ENCODE assay signal across 12 cellular contexts in the genomic region with DNA sequence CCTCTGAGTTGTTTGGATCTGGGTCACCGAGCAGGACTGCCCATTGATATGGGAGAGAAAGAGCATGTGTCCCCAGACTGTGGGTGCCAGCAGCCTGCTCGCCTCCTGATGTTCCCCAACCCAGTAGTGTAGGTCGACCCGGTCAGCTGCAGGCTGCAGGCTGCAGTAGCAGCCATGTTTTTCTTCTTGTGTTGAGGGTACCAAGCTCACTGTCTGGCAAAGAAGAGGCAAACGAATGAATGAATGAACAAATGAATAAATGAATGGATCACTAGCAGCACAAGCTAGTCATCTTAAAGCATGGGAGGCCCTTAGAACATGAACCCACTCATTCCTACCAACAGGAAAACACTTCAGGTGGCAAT.
A peak's percentile ranks its signal among the peaks of the same experiment; 100 is the strongest.
DNase-seq lines count a peak whose midpoint lies in the region; ATAC-seq and TF ChIP-seq lines count a peak whose summit lies in the region.
"Had no signal": no experiment of that assay in that cellular context is flagged by ENCODE, and none has a peak within 500 bp of the region (broad histone marks: within the 10 kb centered on the region; RNA-seq: fewer than 3 reads in every experiment).

No MANE protein-coding gene starts in this region.

- intact Hi-C loops in Calu3 (cut with micrococcal nuclease; ENCODE audit: unreplicated experiment) (no loop called here), PC-9 (cut with micrococcal nuclease; ENCODE audit: unreplicated experiment) (no loop called here), cardiac septum (cut with DNase I) (no loop called here), sciatic nerve (cut with DNase I) (no loop called here)

- peaks cover 46% of the 10 kb centered on the region for H3F3A ChIP-seq in PC-9 (ENCODE audit: insufficient read depth, low read depth)

- H3K9me3 Mint-ChIP-seq in Calu3 (ENCODE audit: low read depth, unreplicated experiment), result peaks cover 9% of the 10 kb centered on the region

- peaks cover 19% of the 10 kb centered on the region for H3K9me3 ChIP-seq in PC-9 (ENCODE audit: insufficient read depth, low read depth)
- H3K9me3 ChIP-seq in hepatocyte (ENCODE audit: low read depth), result peaks cover 9% of the 10 kb centered on the region

- H3K9me2 ChIP-seq in PC-9 (ENCODE audit: insufficient read depth), result no peaks in the 10 kb centered on the region
- no peaks in the 10 kb centered on the region for H3K9me2 ChIP-seq in hepatocyte (replicated peaks; ENCODE audit: insufficient read depth)

- WGBS in hepatocyte (ENCODE audit: low lambda C conversion rate, missing lambda C conversion rate), result 96% methylated on average over 5 of the region's 5 CpGs

- H3K4me3 Mint-ChIP-seq in Calu3 (ENCODE audit: low read depth, unreplicated experiment), result no peak overlapping the region
- H3K4me3 Mint-ChIP-seq: GM23338 had no signal

- no peak overlapping the region for H3K4me2 ChIP-seq in PC-9
- no peak overlapping the region for H3K4me2 ChIP-seq in hepatocyte
- H3K4me2 ChIP-seq: A549, GM23338 had no signal

- in situ Hi-C loops in brain microvascular endothelial cell (cut with HindIII; ENCODE audit: low pct_ligation_motif_present, low sequenced_read_pairs), result no loop called here

- H3K79me2 ChIP-seq in PC-9 (ENCODE audit: low read depth), result peaks cover 85% of the 10 kb centered on the region
- H3K79me2 ChIP-seq in hepatocyte, result peaks cover 29% of the 10 kb centered on the region

- BruUV-seq in Calu3 (replicated peaks; lab: Mats Ljungman, UMichigan), result no TSS peak
- no TSS peak for BruUV-seq in PC-9 (replicated peaks; lab: Mats Ljungman, UMichigan)

- H4K20me1 ChIP-seq in PC-9 (ENCODE audit: insufficient read depth) (no peaks in the 10 kb centered on the region), hepatocyte (ENCODE audit: insufficient read depth, poor library complexity, severe bottlenecking) (no peaks in the 10 kb centered on the region)

- no peaks in the 10 kb centered on the region for H3K27me3 Mint-ChIP-seq in Calu3 (ENCODE audit: unreplicated experiment)

- H3K27ac Mint-ChIP-seq in Calu3 (ENCODE audit: unreplicated experiment), result peak overlapping the region; percentile 42
- H3K27ac Mint-ChIP-seq: GM23338 had no signal

- no peak for ATAC-seq in sciatic nerve
- ATAC-seq in HG03354 (IDR thresholded peaks at IDR 0.05; ENCODE audit: poor library complexity, severe bottlenecking, unreplicated experiment), result no peak
- ATAC-seq: A549, GM23338, K562 had no signal

- peak overlapping the region; percentile 99; the same call in 1 of the 2 replicates for H3K27ac ChIP-seq in PC-9
- peak overlapping the region; percentile 80 for H3K27ac ChIP-seq in hepatocyte
- H3K27ac ChIP-seq in brain microvascular endothelial cell, result no peak overlapping the region

- H3K36me3 Mint-ChIP-seq in Calu3 (ENCODE audit: insufficient read depth, unreplicated experiment), result peaks cover 85% of the 10 kb centered on the region

- peaks cover 55% of the 10 kb centered on the region for H3K4me1 ChIP-seq in PC-9 (replicated peaks; ENCODE audit: insufficient read depth)
- peaks cover 16% of the 10 kb centered on the region for H3K4me1 ChIP-seq in hepatocyte (ENCODE audit: insufficient read depth)

- CTCF ChIA-PET in Calu3 (lab: Charles Lee) (interaction anchor here (0.7 kb wide), 1 partner anchor 676 kb away, joined by 4 read pairs; no protein-coding TSS in a partner anchor), PC-9 (lab: Charles Lee) (interaction anchor here (0.7 kb wide), 1 partner anchor 58 kb away, joined by 3 read pairs; no protein-coding TSS in a partner anchor)

- H3K4me3 ChIP-seq in PC-9 (no peak overlapping the region), hepatocyte (no peak overlapping the region), brain microvascular endothelial cell (ENCODE audit: low read depth, low read length) (no peak overlapping the region)
- H3K4me3 ChIP-seq: A549, GM23338, K562 had no signal

- H3K36me3 ChIP-seq in PC-9 (ENCODE audit: low read depth) (peaks cover 37% of the 10 kb centered on the region), hepatocyte (replicated peaks; ENCODE audit: insufficient read depth, low read depth) (no peaks in the 10 kb centered on the region), brain microvascular endothelial cell (replicated peaks) (peaks cover 8% of the 10 kb centered on the region)

- POLR2A ChIA-PET in PC-9 (lab: Charles Lee; ENCODE audit: unreplicated experiment), result interaction anchor here (0.5 to 0.6 kb wide), 2 partner anchors 9 to 25 kb away, joined by 3 to 5 read pairs; no protein-coding TSS in a partner anchor

- DNase-seq in Calu3 (no peak), PC-9 (no peak), hepatocyte (ENCODE audit: low spot score) (no peak), cardiac septum (ENCODE audit: low spot score) (no peak), sciatic nerve (ENCODE audit: low spot score) (no peak), brain microvascular endothelial cell (no peak)
- DNase-seq: DMS79, H7 had no signal

- no peak for TF ChIP-seq CTCF in Calu3 (IDR thresholded peaks at IDR 0.05; ENCODE audit: unreplicated experiment)
- TF ChIP-seq CTCF in PC-9 (conservative IDR thresholded peaks at IDR 0.05), result no peak
- no peak for TF ChIP-seq CTCF in hepatocyte (IDR thresholded peaks at IDR 0.05; ENCODE audit: poor library complexity)
- no peak for TF ChIP-seq CTCF in brain microvascular endothelial cell (IDR thresholded peaks at IDR 0.05; ENCODE audit: low read depth, low read length, missing control alignments)

- H2AFZ ChIP-seq in PC-9 (no peak overlapping the region), hepatocyte (no peak overlapping the region)
- H2AFZ ChIP-seq: GM23338 had no signal

- peaks cover 62% of the 10 kb centered on the region for H3K4me1 Mint-ChIP-seq in Calu3 (ENCODE audit: low read depth, unreplicated experiment)

- H3K27me3 ChIP-seq in PC-9 (ENCODE audit: insufficient read depth, low read depth) (no peaks in the 10 kb centered on the region), hepatocyte (no peaks in the 10 kb centered on the region), brain microvascular endothelial cell (replicated peaks) (no peaks in the 10 kb centered on the region)
